Comparison of ENCODE assay signal across 1 cellular context in the genomic region with DNA sequence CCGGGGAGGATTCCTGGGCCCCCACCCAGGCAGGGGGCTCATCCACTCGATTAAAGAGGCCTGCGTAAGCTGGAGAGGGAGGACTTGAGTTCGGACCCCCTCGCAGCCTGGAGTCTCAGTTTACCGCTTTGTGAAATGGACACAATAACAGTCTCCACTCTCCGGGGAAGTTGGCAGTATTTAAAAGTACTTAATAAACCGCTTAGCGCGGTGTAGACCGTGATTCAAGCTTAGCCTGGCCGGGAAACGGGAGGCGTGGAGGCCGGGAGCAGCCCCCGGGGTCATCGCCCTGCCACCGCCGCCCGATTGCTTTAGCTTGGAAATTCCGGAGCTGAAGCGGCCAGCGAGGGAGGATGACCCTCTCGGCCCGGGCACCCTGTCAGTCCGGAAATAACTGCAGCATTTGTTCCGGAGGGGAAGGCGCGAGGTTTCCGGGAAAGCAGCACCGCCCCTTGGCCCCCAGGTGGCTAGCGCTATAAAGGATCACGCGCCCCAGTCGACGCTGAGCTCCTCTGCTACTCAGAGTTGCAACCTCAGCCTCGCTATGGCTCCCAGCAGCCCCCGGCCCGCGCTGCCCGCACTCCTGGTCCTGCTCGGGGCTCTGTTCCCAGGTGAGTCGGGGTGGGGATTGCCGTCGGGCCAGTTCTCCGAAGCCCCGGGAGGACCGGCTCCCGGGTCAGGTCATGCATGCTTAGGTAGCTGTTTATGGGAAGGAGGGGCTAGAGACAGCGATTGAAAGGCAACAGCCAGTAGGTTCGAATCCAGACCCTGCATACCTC.
TF ChIP-seq lines count a peak whose summit lies in the region.

A gene with protein sequence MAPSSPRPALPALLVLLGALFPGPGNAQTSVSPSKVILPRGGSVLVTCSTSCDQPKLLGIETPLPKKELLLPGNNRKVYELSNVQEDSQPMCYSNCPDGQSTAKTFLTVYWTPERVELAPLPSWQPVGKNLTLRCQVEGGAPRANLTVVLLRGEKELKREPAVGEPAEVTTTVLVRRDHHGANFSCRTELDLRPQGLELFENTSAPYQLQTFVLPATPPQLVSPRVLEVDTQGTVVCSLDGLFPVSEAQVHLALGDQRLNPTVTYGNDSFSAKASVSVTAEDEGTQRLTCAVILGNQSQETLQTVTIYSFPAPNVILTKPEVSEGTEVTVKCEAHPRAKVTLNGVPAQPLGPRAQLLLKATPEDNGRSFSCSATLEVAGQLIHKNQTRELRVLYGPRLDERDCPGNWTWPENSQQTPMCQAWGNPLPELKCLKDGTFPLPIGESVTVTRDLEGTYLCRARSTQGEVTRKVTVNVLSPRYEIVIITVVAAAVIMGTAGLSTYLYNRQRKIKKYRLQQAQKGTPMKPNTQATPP (plus strand): TSS at position 505 of the 779 bp plus-strand sequence. CDS start 40 bp downstream, at position 545.

TF ChIP-seq in HepG2, 621 proteins besides CTCF, POLR2A, EP300 and RAD21 (continued from another document and continues in another):
- TF ChIP-seq THRA (CRISPR knock-in tag; IDR thresholded peaks at IDR 0.05; ENCODE audit: borderline replicate concordance) (peak; percentile 65; the same call in 1 of the 2 replicates), JUNB (CRISPR knock-in tag; IDR thresholded peaks at IDR 0.05; ENCODE audit: borderline replicate concordance) (peak; percentile 30; the same call in 1 of the 2 replicates), ZNF510 (CRISPR knock-in tag; IDR thresholded peaks at IDR 0.05; ENCODE audit: low read depth) (no peak; the same call in 1 of the 2 replicates), SATB2 (CRISPR knock-in tag; IDR thresholded peaks at IDR 0.05) (0 out of 2 replicates have a peak, but pooled peaks have one; percentile 38), HDAC6 (IDR thresholded peaks at IDR 0.05; ENCODE audit: low read depth, low read length) (no peak), HOXA7 (CRISPR knock-in tag; IDR thresholded peaks at IDR 0.05) (no peak), ZNF605 (CRISPR knock-in tag; IDR thresholded peaks at IDR 0.05) (peak; percentile 96), ZNF773 (CRISPR knock-in tag; IDR thresholded peaks at IDR 0.05; ENCODE audit: borderline replicate concordance) (no peak), SOX6 (IDR thresholded peaks at IDR 0.05) (no peak), SOX6 (CRISPR knock-in tag; IDR thresholded peaks at IDR 0.05) (peak; percentile 82), ZBTB44 (CRISPR knock-in tag; IDR thresholded peaks at IDR 0.05) (0 out of 2 replicates have a peak, but pooled peaks have one; percentile 37), TGIF2 (CRISPR knock-in tag; IDR thresholded peaks at IDR 0.05) (peak; percentile 33; the same call in 1 of the 2 replicates), KDM5B (CRISPR knock-in tag; IDR thresholded peaks at IDR 0.05; ENCODE audit: borderline replicate concordance) (peak; percentile 87), KAT7 (CRISPR knock-in tag; IDR thresholded peaks at IDR 0.05; ENCODE audit: borderline replicate concordance) (no peak), ZNF776 (CRISPR knock-in tag; IDR thresholded peaks at IDR 0.05) (peak; percentile 57; the same call in 1 of the 2 replicates), ZNF619 (CRISPR knock-in tag; IDR thresholded peaks at IDR 0.05) (no peak), FOXK2 (IDR thresholded peaks at IDR 0.05) (no peak), IKZF4 (CRISPR knock-in tag; IDR thresholded peaks at IDR 0.05; ENCODE audit: borderline replicate concordance, low read depth, not compliant biosample characterization) (no peak), TRIM24 (CRISPR knock-in tag; IDR thresholded peaks at IDR 0.05) (peak; percentile 74), ZNF792 (CRISPR knock-in tag; IDR thresholded peaks at IDR 0.05) (peak; percentile 93), ELF3 (CRISPR knock-in tag; IDR thresholded peaks at IDR 0.05) (peak; percentile 97), NRL (CRISPR knock-in tag; IDR thresholded peaks at IDR 0.05; ENCODE audit: borderline replicate concordance) (peak; percentile 90; the same call in 1 of the 2 replicates), HNF4G (IDR thresholded peaks at IDR 0.05; ENCODE audit: borderline replicate concordance, low read depth, low read length) (no peak; the same call in 1 of the 2 replicates), HNF4G (CRISPR knock-in tag; IDR thresholded peaks at IDR 0.05; ENCODE audit: borderline replicate concordance, low read depth) (peak; percentile 37; the same call in 1 of the 2 replicates), CBX2 (IDR thresholded peaks at IDR 0.05; ENCODE audit: low read depth, low read length) (no peak), CBX2 (CRISPR knock-in tag; IDR thresholded peaks at IDR 0.05; ENCODE audit: low read depth) (no peak), FIP1L1 (IDR thresholded peaks at IDR 0.05; ENCODE audit: borderline replicate concordance, insufficient read depth, low read depth, low read length) (no peak), ATF1 (CRISPR knock-in tag; IDR thresholded peaks at IDR 0.05) (0 out of 2 replicates have a peak, but pooled peaks have one; percentile 16), ZNF614 (CRISPR knock-in tag; IDR thresholded peaks at IDR 0.05; ENCODE audit: borderline replicate concordance) (peak; percentile 91), SYNCRIP (IDR thresholded peaks at IDR 0.05; ENCODE audit: insufficient read depth, low read depth, low read length) (no peak), JUND (CRISPR knock-in tag; IDR thresholded peaks at IDR 0.05) (no peak), BORCS8-MEF2B (CRISPR knock-in tag; IDR thresholded peaks at IDR 0.05) (peak; percentile 73; the same call in 1 of the 2 replicates), ZNF737 (CRISPR knock-in tag; IDR thresholded peaks at IDR 0.05; ENCODE audit: borderline replicate concordance) (no peak), ZNF44 (CRISPR knock-in tag; IDR thresholded peaks at IDR 0.05) (no peak), ZNF672 (CRISPR knock-in tag; IDR thresholded peaks at IDR 0.05) (no peak), MED8 (CRISPR knock-in tag; IDR thresholded peaks at IDR 0.05; ENCODE audit: insufficient replicate concordance) (peak; percentile 90), EED (CRISPR knock-in tag; IDR thresholded peaks at IDR 0.05) (no peak), PITX1 (CRISPR knock-in tag; IDR thresholded peaks at IDR 0.05) (peak; percentile 65; the same call in 1 of the 2 replicates), ZNF777 (CRISPR knock-in tag; IDR thresholded peaks at IDR 0.05) (peak; percentile 93), RNF2 (conservative IDR thresholded peaks at IDR 0.05; ENCODE audit: low read depth) (peak; percentile 80; the same call in 1 of the 2 replicates), KDM5A (IDR thresholded peaks at IDR 0.05; ENCODE audit: borderline replicate concordance, low read length) (0 out of 2 replicates have a peak, but pooled peaks have one; percentile 42), ZNF816 (CRISPR knock-in tag; IDR thresholded peaks at IDR 0.05; ENCODE audit: borderline replicate concordance) (peak; percentile 93; the same call in 1 of the 2 replicates), NR1H2 (CRISPR knock-in tag; IDR thresholded peaks at IDR 0.05; ENCODE audit: borderline replicate concordance, low read depth) (no peak; the same call in 1 of the 2 replicates), CBX5 (CRISPR knock-in tag; IDR thresholded peaks at IDR 0.05; ENCODE audit: borderline replicate concordance) (peak; percentile 46; the same call in 1 of the 2 replicates), ZSCAN30 (CRISPR knock-in tag; IDR thresholded peaks at IDR 0.05) (peak; percentile 90), PATZ1 (CRISPR knock-in tag; IDR thresholded peaks at IDR 0.05) (peak; percentile 98)
- TF ChIP-seq, protein P1, sequence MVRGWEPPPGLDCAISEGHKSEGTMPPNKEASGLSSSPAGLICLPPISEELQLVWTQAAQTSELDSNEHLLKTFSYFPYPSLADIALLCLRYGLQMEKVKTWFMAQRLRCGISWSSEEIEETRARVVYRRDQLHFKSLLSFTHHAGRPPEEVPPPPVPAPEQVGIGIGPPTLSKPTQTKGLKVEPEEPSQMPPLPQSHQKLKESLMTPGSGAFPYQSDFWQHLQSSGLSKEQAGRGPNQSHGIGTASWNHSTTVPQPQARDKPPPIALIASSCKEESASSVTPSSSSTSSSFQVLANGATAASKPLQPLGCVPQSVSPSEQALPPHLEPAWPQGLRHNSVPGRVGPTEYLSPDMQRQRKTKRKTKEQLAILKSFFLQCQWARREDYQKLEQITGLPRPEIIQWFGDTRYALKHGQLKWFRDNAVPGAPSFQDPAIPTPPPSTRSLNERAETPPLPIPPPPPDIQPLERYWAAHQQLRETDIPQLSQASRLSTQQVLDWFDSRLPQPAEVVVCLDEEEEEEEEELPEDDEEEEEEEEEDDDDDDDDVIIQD (CRISPR knock-in tag; IDR thresholded peaks at IDR 0.05; ENCODE audit: low read depth), result peak; percentile 34; the same call in 1 of the 2 replicates
- TF ChIP-seq, protein P2, sequence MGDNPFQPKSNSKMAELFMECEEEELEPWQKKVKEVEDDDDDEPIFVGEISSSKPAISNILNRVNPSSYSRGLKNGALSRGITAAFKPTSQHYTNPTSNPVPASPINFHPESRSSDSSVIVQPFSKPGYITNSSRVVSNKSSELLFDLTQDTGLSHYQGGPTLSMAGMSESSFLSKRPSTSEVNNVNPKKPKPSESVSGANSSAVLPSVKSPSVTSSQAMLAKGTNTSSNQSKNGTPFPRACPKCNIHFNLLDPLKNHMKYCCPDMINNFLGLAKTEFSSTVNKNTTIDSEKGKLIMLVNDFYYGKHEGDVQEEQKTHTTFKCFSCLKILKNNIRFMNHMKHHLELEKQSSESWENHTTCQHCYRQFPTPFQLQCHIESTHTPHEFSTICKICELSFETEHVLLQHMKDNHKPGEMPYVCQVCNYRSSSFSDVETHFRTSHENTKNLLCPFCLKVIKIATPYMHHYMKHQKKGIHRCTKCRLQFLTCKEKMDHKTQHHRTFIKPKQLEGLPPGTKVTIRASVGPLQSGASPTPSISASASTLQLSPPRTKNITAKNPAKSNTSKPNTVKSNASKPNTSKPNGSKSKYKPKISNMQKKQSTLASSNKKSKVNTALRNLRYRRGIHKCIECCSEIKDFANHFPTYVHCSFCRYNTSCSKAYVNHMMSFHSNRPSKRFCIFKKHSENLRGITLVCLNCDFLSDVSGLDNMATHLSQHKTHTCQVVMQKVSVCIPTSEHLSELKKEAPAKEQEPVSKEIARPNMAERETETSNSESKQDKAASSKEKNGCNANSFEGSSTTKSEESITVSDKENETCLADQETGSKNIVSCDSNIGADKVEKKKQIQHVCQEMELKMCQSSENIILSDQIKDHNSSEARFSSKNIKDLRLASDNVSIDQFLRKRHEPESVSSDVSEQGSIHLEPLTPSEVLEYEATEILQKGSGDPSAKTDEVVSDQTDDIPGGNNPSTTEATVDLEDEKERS (CRISPR knock-in tag; IDR thresholded peaks at IDR 0.05), result peak; percentile 90
- TF ChIP-seq, protein P3, sequence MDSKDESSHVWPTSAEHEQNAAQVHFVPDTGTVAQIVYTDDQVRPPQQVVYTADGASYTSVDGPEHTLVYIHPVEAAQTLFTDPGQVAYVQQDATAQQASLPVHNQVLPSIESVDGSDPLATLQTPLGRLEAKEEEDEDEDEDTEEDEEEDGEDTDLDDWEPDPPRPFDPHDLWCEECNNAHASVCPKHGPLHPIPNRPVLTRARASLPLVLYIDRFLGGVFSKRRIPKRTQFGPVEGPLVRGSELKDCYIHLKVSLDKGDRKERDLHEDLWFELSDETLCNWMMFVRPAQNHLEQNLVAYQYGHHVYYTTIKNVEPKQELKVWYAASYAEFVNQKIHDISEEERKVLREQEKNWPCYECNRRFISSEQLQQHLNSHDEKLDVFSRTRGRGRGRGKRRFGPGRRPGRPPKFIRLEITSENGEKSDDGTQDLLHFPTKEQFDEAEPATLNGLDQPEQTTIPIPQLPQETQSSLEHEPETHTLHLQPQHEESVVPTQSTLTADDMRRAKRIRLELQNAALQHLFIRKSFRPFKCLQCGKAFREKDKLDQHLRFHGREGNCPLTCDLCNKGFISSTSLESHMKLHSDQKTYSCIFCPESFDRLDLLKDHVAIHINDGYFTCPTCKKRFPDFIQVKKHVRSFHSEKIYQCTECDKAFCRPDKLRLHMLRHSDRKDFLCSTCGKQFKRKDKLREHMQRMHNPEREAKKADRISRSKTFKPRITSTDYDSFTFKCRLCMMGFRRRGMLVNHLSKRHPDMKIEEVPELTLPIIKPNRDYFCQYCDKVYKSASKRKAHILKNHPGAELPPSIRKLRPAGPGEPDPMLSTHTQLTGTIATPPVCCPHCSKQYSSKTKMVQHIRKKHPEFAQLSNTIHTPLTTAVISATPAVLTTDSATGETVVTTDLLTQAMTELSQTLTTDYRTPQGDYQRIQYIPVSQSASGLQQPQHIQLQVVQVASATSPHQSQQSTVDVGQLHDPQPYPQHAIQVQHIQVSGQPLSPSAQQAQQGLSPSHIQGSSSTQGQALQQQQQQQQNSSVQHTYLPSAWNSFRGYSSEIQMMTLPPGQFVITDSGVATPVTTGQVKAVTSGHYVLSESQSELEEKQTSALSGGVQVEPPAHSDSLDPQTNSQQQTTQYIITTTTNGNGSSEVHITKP (CRISPR knock-in tag; IDR thresholded peaks at IDR 0.05; ENCODE audit: low read depth), result peak; percentile 74; the same call in 1 of the 2 replicates
